In the genomic region with DNA sequence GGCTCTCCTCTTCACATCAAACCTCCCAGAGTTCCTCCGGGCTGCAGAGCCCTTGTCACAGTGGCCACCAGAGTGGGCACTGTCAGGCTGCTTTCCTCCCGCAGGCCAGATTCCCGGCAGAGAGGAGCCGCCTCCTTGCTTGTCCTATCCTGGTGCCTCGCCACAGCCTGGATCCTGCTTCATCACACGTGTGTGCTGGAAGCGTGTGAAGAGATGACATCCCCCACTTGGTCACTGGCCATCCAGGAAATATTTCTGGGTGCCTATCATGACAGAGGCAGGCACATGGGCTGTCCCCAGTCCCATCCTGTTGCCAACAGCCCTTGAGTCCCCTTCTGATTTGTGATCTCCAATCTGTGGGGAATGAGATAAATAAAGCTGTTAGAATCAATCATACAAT, we compare ENCODE assay signal across 23 cellular contexts.
"Had no signal": no experiment of that assay in that cellular context is flagged by ENCODE, and none has a peak within 500 bp of the region (broad histone marks: within the 10 kb centered on the region; RNA-seq: fewer than 3 reads in every experiment).

No MANE protein-coding gene starts in this region.

- H3K4me3 ChIP-seq: breast epithelium, colonic mucosa, dorsolateral prefrontal cortex, esophagus squamous epithelium, gastroesophageal sphincter, mucosa of descending colon, right lobe of liver, thoracic aorta, vagina had no signal

- H3K4me1 Mint-ChIP-seq: activated naive CD8-positive, alpha-beta T cell treated with anti-CD3 and anti-CD28 coated beads for 36 hours; central memory CD8-positive, alpha-beta T cell; memory B cell; T-cell had no signal

- H3K27me3 Mint-ChIP-seq: activated naive CD8-positive, alpha-beta T cell treated with anti-CD3 and anti-CD28 coated beads for 36 hours; central memory CD8-positive, alpha-beta T cell; T-cell had no signal

- H3K27ac Mint-ChIP-seq: activated naive CD8-positive, alpha-beta T cell treated with anti-CD3 and anti-CD28 coated beads for 36 hours; activated T-helper 1 cell treated with anti-CD3 and anti-CD28 coated beads, Interleukin-12 subunit alpha, Interleukin-12 subunit beta, Interleukin-2, Interleukin-4 antibody, amounts not matched to agents 30 ng/mL and 10 ng/mL and 1 ng/mL, durations not matched to agents 14 hours and 24 hours and 36 hours; memory B cell; type B pancreatic cell had no signal

- H3K9me3 ChIP-seq: breast epithelium, colonic mucosa, esophagus squamous epithelium, gastroesophageal sphincter, mucosa of descending colon, right lobe of liver, thoracic aorta, vagina had no signal

- H3K27ac ChIP-seq: breast epithelium, colonic mucosa, esophagus squamous epithelium, gastroesophageal sphincter, right lobe of liver, thoracic aorta, vagina had no signal

- H3K4me3 Mint-ChIP-seq: activated CD4-positive, alpha-beta memory T cell treated with anti-CD3 and anti-CD28 coated beads, Interleukin-2, amount 10 ng/mL, durations not matched to agents 7 days and 5 days; activated naive CD8-positive, alpha-beta T cell treated with anti-CD3 and anti-CD28 coated beads for 36 hours; activated T-helper 1 cell treated with anti-CD3 and anti-CD28 coated beads, Interleukin-12 subunit alpha, Interleukin-12 subunit beta, Interleukin-2, Interleukin-4 antibody, amounts not matched to agents 30 ng/mL and 10 ng/mL and 1 ng/mL, durations not matched to agents 14 hours and 24 hours and 36 hours; central memory CD8-positive, alpha-beta T cell; memory B cell; T-cell; type B pancreatic cell had no signal

- H3K9me3 Mint-ChIP-seq: activated CD4-positive, alpha-beta memory T cell treated with anti-CD3 and anti-CD28 coated beads, Interleukin-2, amount 10 ng/mL, durations not matched to agents 7 days and 5 days; activated naive CD8-positive, alpha-beta T cell treated with anti-CD3 and anti-CD28 coated beads for 36 hours; activated T-helper 1 cell treated with anti-CD3 and anti-CD28 coated beads, Interleukin-12 subunit alpha, Interleukin-12 subunit beta, Interleukin-2, Interleukin-4 antibody, amounts not matched to agents 30 ng/mL and 10 ng/mL and 1 ng/mL, durations not matched to agents 14 hours and 24 hours and 36 hours; central memory CD8-positive, alpha-beta T cell; memory B cell; T-cell; type B pancreatic cell had no signal

- H3K36me3 ChIP-seq: breast epithelium, colonic mucosa had no signal

- H3K27me3 ChIP-seq: breast epithelium, colonic mucosa, dorsolateral prefrontal cortex, right lobe of liver, vagina had no signal

- H3K4me1 ChIP-seq: breast epithelium, colonic mucosa, esophagus squamous epithelium, gastroesophageal sphincter, right lobe of liver, vagina had no signal

- ATAC-seq: gastroesophageal sphincter had no signal

- DNase-seq: activated CD4-positive, alpha-beta memory T cell treated with anti-CD3 and anti-CD28 coated beads, Interleukin-2, amount 10 ng/mL, durations not matched to agents 7 days and 5 days; activated naive CD8-positive, alpha-beta T cell treated with anti-CD3 and anti-CD28 coated beads for 36 hours; colonic mucosa; dorsolateral prefrontal cortex; esophagus squamous epithelium; head of caudate nucleus; hypothalamus; mucosa of descending colon; occipital lobe; posterior cingulate gyrus; small intestine; stimulated activated CD4-positive, alpha-beta T cell treated with anti-CD3 and anti-CD28 coated beads, Interleukin-2, amount 100 ng/mL, for 24 hours; stimulated activated naive CD4-positive, alpha-beta T cell treated with Interleukin-2 at 50 U/mL for 16 hours; T-cell had no signal
